ENCODE assay signal across 15 cellular contexts in the genomic region with DNA sequence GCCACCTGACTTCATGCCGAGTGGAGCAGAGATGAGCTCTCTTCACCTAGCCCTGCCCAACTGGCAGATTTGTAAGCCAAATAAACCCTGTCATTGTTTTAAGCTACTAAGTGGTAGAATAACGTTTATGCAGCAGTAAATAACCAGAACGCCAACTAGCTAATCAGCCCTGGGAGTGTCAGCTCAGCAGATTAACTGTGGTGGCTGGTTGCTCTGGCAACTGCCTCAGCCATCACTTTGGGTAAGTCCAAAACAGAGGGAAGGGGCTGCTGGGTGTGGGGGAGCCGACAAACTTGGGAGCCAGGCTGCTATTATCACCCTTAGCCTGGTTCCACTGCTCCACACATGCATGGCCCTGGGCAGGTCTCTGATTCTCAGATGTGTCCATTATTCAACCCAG.
"Had no signal": no experiment of that assay in that cellular context is flagged by ENCODE, and none has a peak within 500 bp of the region (broad histone marks: within the 10 kb centered on the region; RNA-seq: fewer than 3 reads in every experiment).

No MANE protein-coding gene starts in this region.

- H3K4me3 ChIP-seq: esophagus squamous epithelium, lung, right atrium auricular region, skin epidermis, stomach had no signal

- FAIRE-seq: endometrium, urothelium cell line had no signal

- H3K4me1 ChIP-seq: right atrium auricular region had no signal

- DNase-seq: activated gamma-delta T cell; activated T-cell treated with anti-CD3 and anti-CD28 coated beads, Interleukin-2, amount 50 U/mL, for 48 hours; dermis blood vessel endothelial cell; esophagus squamous epithelium; foreskin fibroblast; left cardiac atrium; naive thymus-derived CD4-positive, alpha-beta T cell; posterior cingulate gyrus; stimulated activated CD4-positive, alpha-beta T cell treated with anti-CD3 and anti-CD28 coated beads, Interleukin-4, amount 100 ng/mL, for 4 hours had no signal

- H3K9me3 ChIP-seq: esophagus squamous epithelium, right atrium auricular region, stomach had no signal

- H3K27me3 ChIP-seq: esophagus squamous epithelium, right atrium auricular region, stomach had no signal

- H3K36me3 ChIP-seq: esophagus squamous epithelium, right atrium auricular region, stomach had no signal

- ATAC-seq: left cardiac atrium; naive thymus-derived CD4-positive, alpha-beta T cell had no signal

- H3K27ac ChIP-seq: esophagus squamous epithelium, right atrium auricular region, stomach had no signal
